ENCODE assay signal across 14 cellular contexts in the genomic region with DNA sequence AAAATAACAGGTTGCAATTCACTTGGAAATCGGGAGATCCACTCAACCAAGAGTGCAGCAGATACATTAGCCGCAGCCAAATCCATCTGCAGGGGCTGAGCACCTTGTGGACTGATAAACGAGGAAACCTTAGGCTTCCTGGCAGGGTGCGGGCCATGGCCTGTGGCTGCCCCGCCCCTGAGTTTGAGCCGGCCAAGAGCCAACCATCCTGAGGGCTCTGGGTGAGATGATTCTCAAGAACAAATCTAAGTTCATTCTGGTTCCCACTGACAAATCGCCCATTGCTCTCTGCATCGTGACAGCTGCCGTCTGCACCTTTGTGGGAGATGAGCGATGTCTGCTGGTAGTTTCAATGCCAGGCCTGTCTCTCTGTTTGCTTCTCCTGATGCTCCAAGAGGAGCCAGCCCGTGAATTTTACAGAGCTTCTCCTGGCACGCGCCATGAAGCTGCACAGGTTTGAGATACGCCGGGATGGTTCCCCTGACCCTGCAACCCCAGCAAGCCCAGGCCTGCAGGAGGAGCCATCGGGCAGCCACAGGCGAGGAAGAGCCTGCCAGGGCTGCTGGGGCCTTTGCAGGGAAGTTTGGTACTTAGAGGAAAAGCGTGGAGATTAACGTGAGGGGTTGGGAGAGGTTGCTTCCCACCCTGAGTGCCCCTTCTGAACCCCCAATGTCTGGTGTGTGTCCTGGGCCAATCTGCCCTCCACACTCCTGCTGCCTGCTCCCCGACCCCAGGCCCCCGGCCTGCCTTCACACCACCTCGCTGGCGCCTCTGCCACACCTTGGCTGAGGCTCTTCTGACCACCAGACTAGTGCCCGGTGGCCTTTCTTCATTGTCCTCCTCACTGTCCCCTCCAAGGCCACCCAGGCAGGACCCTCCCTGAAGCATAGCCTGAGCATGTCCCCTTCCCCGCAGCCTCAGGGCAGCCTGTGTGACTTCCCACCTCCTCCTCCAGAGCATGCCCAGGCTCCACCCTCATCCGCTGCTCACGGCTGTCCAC.
DNase-seq lines count a peak whose midpoint lies in the region; ATAC-seq, FAIRE-seq and TF ChIP-seq lines count a peak whose summit lies in the region.
"Had no signal": no experiment of that assay in that cellular context is flagged by ENCODE, and none has a peak within 500 bp of the region (broad histone marks: within the 10 kb centered on the region; RNA-seq: fewer than 3 reads in every experiment).

No MANE protein-coding gene starts in this region.

- H3K9ac ChIP-seq in keratinocyte (ENCODE audit: control insufficient read depth, extremely low read depth, insufficient read depth, low read length), result no peak overlapping the region

- H3K4me2 ChIP-seq in keratinocyte (ENCODE audit: control insufficient read depth, extremely low read depth, insufficient read depth, low read depth, low read length) (no peak overlapping the region), PC-9 (no peak overlapping the region)

- H3K79me2 ChIP-seq in keratinocyte (ENCODE audit: control insufficient read depth, insufficient read depth, low read length) (no peaks in the 10 kb centered on the region), PC-9 (ENCODE audit: low read depth) (no peaks in the 10 kb centered on the region)

- CTCF ChIA-PET in PC-9 (lab: Charles Lee), result interaction anchor here (0.6 kb wide), 1 partner anchor 1216 kb away, joined by 11 read pairs; a partner anchor contains a TSS

- peaks cover 10% of the 10 kb centered on the region for H3K4me1 ChIP-seq in left ventricle myocardium inferior
- no peaks in the 10 kb centered on the region for H3K4me1 ChIP-seq in keratinocyte (ENCODE audit: control insufficient read depth, extremely low read depth, insufficient read depth, low read length)
- no peaks in the 10 kb centered on the region for H3K4me1 ChIP-seq in vagina
- H3K4me1 ChIP-seq in PC-9 (replicated peaks; ENCODE audit: insufficient read depth), result no peaks in the 10 kb centered on the region

- peaks cover 66% of the 10 kb centered on the region for H3K27me3 ChIP-seq in left ventricle myocardium inferior (ENCODE audit: low read depth)
- H3K27me3 ChIP-seq in keratinocyte (ENCODE audit: control insufficient read depth, extremely low read depth, insufficient read depth, low read length), result peaks cover 42% of the 10 kb centered on the region
- no peaks in the 10 kb centered on the region for H3K27me3 ChIP-seq in vagina
- peaks cover 98% of the 10 kb centered on the region for H3K27me3 ChIP-seq in PC-9 (ENCODE audit: insufficient read depth, low read depth)

- dilution Hi-C loops in keratinocyte (cut with MboI; ENCODE audit: extremely low pct_ligation_motif_present, low sequenced_read_pairs), result no loop called here

- ATAC-seq in Right ventricle myocardium superior (ENCODE audit: poor library complexity) (no peak), omental fat pad (ENCODE audit: low FRiP score) (no peak)

- no peaks in the 10 kb centered on the region for H3F3A ChIP-seq in PC-9 (ENCODE audit: insufficient read depth, low read depth)

- no peaks in the 10 kb centered on the region for H3K9me3 ChIP-seq in left ventricle myocardium inferior (replicated peaks)
- H3K9me3 ChIP-seq in keratinocyte (ENCODE audit: control insufficient read depth, low read depth, low read length), result no peaks in the 10 kb centered on the region
- no peaks in the 10 kb centered on the region for H3K9me3 ChIP-seq in vagina
- H3K9me3 ChIP-seq in PC-9 (ENCODE audit: insufficient read depth, low read depth), result no peaks in the 10 kb centered on the region

- H3K9me1 ChIP-seq in keratinocyte (ENCODE audit: control insufficient read depth, extremely low read depth, insufficient read depth, low read length), result no peaks in the 10 kb centered on the region

- H3K36me3 ChIP-seq in left ventricle myocardium inferior, result no peaks in the 10 kb centered on the region
- H3K36me3 ChIP-seq in keratinocyte (ENCODE audit: control insufficient read depth in 2 of 2, extremely low read depth in 1 of 2, insufficient read depth in 2 of 2, low read length in 2 of 2), result no peaks in the 10 kb centered on the region
- no peaks in the 10 kb centered on the region for H3K36me3 ChIP-seq in vagina
- H3K36me3 ChIP-seq in PC-9 (ENCODE audit: low read depth), result no peaks in the 10 kb centered on the region

- no peak for FAIRE-seq in keratinocyte (lab: Jason Lieb, UNC)

- BruUV-seq in PC-9 (replicated peaks; lab: Mats Ljungman, UMichigan), result no TSS peak

- no peaks in the 10 kb centered on the region for H4K20me1 ChIP-seq in keratinocyte (ENCODE audit: control insufficient read depth, extremely low read depth, insufficient read depth, low read length)
- H4K20me1 ChIP-seq in PC-9 (ENCODE audit: insufficient read depth), result 0 out of 2 replicates have a peak, but pooled peaks cover 7% of the 10 kb centered on the region

- DNase-seq in Right ventricle myocardium superior, result peak; percentile 10
- no peak for DNase-seq in left ventricle myocardium inferior
- DNase-seq in SW480 (ENCODE audit: low spot score), result peak; percentile 6
- DNase-seq in keratinocyte (ENCODE audit: low read depth, low spot score), result no peak
- DNase-seq in vagina (ENCODE audit: extremely low spot score in 2 of 2), result no peak
- DNase-seq in omental fat pad (ENCODE audit: low spot score), result no peak
- DNase-seq in NCI-H2029 treated with DMSO at 0.1 percent for 48 hours (lab: John Stamatoyannopoulos, UW), result no peak
- no peak for DNase-seq in PC-9
- DNase-seq: activated CD4-positive, alpha-beta memory T cell treated with anti-CD3 and anti-CD28 coated beads for 36 hours; activated gamma-delta T cell; effector memory CD4-positive, alpha-beta T cell; IMR-90; NCI-H1417 treated with DMSO at 0.1 percent for 48 hours; stimulated activated CD4-positive, alpha-beta T cell treated with anti-CD3 and anti-CD28 coated beads, Interleukin-12 subunit alpha, Interleukin-12 subunit beta, amount 100 ng/mL, for 4 hours had no signal

- no peak for TF ChIP-seq POLR2A in vagina (IDR thresholded peaks at IDR 0.05)

- intact Hi-C loops in Right ventricle myocardium superior (cut with DNase I) (no loop called here), left ventricle myocardium inferior (cut with micrococcal nuclease) (no loop called here), vagina (cut with DNase I) (no loop called here), PC-9 (cut with micrococcal nuclease; ENCODE audit: unreplicated experiment) (no loop called here)

- H3K4me3 ChIP-seq in left ventricle myocardium inferior, result no peak overlapping the region
- H3K4me3 ChIP-seq in keratinocyte (ENCODE audit: control insufficient read depth in 2 of 3, extremely low read depth in 1 of 3, insufficient read depth in 2 of 3, low read depth in 1 of 3, low read length in 3 of 3), result no peak overlapping the region
- H3K4me3 ChIP-seq in vagina, result no peak overlapping the region
- H3K4me3 ChIP-seq in PC-9, result no peak overlapping the region

- H2AFZ ChIP-seq in keratinocyte (ENCODE audit: control insufficient read depth, low read length), result no peak overlapping the region
- H2AFZ ChIP-seq in PC-9, result no peak overlapping the region

- TF ChIP-seq CTCF in left ventricle myocardium inferior (IDR thresholded peaks at IDR 0.05; ENCODE audit: borderline replicate concordance) (no peak), keratinocyte (optimal IDR thresholded peaks at IDR 0.05 in 1 of 3, IDR thresholded peaks at IDR 0.05 in 1 of 3, conservative IDR thresholded peaks at IDR 0.05 in 1 of 3; ENCODE audit: extremely low read depth in 1 of 3, insufficient read depth in 2 of 3, low read length in 3 of 3) (peak; percentile 15 to 51 (median 40)), vagina (IDR thresholded peaks at IDR 0.05) (no peak), omental fat pad (IDR thresholded peaks at IDR 0.05) (no peak), PC-9 (conservative IDR thresholded peaks at IDR 0.05) (no peak)

- POLR2A ChIA-PET in PC-9 (lab: Charles Lee; ENCODE audit: unreplicated experiment), result no interaction called here

- H3K27ac ChIP-seq in left ventricle myocardium inferior (replicated peaks) (no peak overlapping the region), keratinocyte (ENCODE audit: control insufficient read depth, insufficient read depth, low read length) (no peak overlapping the region), vagina (peak overlapping the region; percentile 28), PC-9 (no peak overlapping the region)

- H3K9me2 ChIP-seq in PC-9 (ENCODE audit: insufficient read depth), result no peaks in the 10 kb centered on the region

Comparison
In these comparisons a context has a peak if more than half of its experiments do, and no peak if none do; other contexts are left out.
1. DNase-seq: peak in Right ventricle myocardium superior (single experiment) and SW480 (single experiment); none in left ventricle myocardium inferior (single experiment), keratinocyte (single experiment), vagina (0 of 2), omental fat pad (single experiment), NCI-H2029 treated with DMSO at 0.1 percent for 48 hours (single experiment) and PC-9 (0 of 2).
2. CTCF ChIP-seq: peak in keratinocyte (3 of 3); none in left ventricle myocardium inferior (single experiment), vagina (0 of 3), omental fat pad (0 of 3) and PC-9 (single experiment).